Comparison of ENCODE assay signal across 25 cellular contexts in the genomic region with DNA sequence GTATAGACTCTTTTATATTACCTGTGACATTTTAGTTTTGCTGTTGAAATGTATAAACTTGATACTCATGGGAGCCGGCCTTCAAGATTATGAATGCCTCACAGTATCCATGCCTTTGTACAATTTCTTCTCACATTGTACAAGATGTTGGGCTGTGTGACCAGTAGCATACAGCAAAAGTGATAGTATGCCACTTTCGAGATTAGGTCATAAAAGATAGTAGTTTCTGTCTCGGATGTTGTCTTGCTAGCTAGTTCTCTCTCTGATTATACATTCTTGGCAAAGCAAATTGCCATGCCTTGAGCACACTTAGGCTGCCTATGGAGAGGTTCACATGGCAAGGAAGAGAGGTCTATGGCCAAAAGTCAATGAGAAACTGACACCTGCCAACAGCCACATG.
"Had no signal": no experiment of that assay in that cellular context is flagged by ENCODE, and none has a peak within 500 bp of the region (broad histone marks: within the 10 kb centered on the region; RNA-seq: fewer than 3 reads in every experiment).

No MANE protein-coding gene starts in this region.

- H3K27ac ChIP-seq: neural progenitor cell, ovary, parathyroid adenoma, psoas muscle, right lobe of liver, sigmoid colon, stomach, thoracic aorta, thyroid gland, tibial nerve, upper lobe of left lung, vagina had no signal

- ATAC-seq: natural killer cell; psoas muscle; right cardiac atrium; right lobe of liver; stimulated activated effector memory CD8-positive, alpha-beta T cell treated with anti-CD3 and anti-CD28 coated beads, Interleukin-12 subunit alpha, Interleukin-12 subunit beta, amount 100 ng/mL, for 72 hours; stimulated activated naive B cell treated with anti-CD40 and anti-IgM and Interleukin-4, amounts not matched to agents 10 μg/mL and 1 μg/mL and 100 μg/mL, for 72 hours had no signal

- H3K36me3 ChIP-seq: neural progenitor cell, ovary, right lobe of liver, sigmoid colon, stomach, thoracic aorta, thyroid gland, tibial nerve, upper lobe of left lung, vagina had no signal

- H3K27me3 ChIP-seq: neural progenitor cell, ovary, right lobe of liver, sigmoid colon, stomach, thyroid gland, tibial nerve, upper lobe of left lung, vagina had no signal

- H3K9me3 ChIP-seq: ovary, psoas muscle, right lobe of liver, sigmoid colon, stomach, thoracic aorta, thyroid gland, tibial nerve, upper lobe of left lung, vagina had no signal

- H3K4me3 ChIP-seq: neural progenitor cell, ovary, psoas muscle, right lobe of liver, sigmoid colon, stomach, thoracic aorta, thyroid gland, tibial nerve, upper lobe of left lung, vagina had no signal

- DNase-seq: natural killer cell; occipital lobe; ovary; posterior cingulate gyrus; psoas muscle; right cardiac atrium; right lobe of liver; sigmoid colon; small intestine; stimulated activated CD4-positive, alpha-beta T cell treated with anti-CD3 and anti-CD28 coated beads, Interleukin-15, amount 100 ng/mL, for 24 hours; stimulated activated CD4-positive, alpha-beta T cell treated with anti-CD3 and anti-CD28 coated beads, Interleukin-2, amount 100 ng/mL, for 24 hours; stimulated activated CD4-positive, alpha-beta T cell treated with anti-CD3 and anti-CD28 coated beads, Interleukin-2, amount 100 ng/mL, for 48 hours; stimulated activated CD4-positive, alpha-beta T cell treated with anti-CD3 and anti-CD28 coated beads, Interleukin-4, amount 100 ng/mL, for 24 hours; stimulated activated naive B cell treated with anti-CD40 and anti-IgM and Interleukin-4, amounts not matched to agents 10 μg/mL and 1 μg/mL and 100 μg/mL, for 72 hours; stimulated activated naive CD4-positive, alpha-beta T cell treated with Interleukin-2 at 50 U/mL for 16 hours; stomach; thyroid gland; trophoblast cell had no signal
